ENCODE assay signal across 1 cellular context in the genomic region with DNA sequence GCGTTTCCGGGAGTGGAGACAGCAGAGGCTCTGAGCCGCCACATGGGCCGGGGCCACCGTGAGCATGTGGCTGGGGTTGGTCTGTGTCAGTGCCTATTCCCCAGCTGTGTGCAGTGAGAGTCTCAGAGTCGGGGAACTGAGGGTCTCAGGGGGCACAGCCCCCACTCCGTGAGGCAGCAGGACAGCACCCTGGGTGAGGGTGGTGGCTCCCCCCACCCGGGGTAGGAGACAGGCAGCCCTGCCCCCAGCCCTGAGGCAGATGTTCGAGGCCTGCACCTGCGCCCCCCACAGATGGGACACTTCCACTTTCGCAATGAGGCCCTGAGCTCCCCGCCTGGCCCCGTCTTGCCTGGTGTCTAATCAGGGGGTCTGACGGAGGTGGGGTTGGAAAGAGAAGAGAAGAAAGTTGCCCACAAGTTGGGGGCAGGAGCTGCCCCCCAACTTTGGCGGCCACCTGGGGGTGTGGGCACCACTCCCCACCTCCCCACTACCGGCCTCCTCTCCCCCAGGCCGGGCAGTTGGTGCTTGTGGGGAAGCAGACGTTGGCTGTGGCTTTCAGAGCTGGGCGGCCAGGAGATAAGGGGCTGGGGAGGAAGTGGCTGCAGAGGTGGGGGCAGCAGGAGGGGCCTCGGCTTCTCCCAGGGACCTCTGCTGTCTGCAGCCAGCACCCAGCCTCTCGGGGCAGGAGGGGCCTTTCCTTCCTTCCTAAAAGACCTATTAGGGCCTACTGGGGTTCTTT.
TF ChIP-seq lines count a peak whose summit lies in the region.

No MANE protein-coding gene starts in this region.

TF ChIP-seq in K562, 482 proteins besides CTCF, POLR2A, EP300 and RAD21 (continued from another document and continues in another):
- TF ChIP-seq, protein P1, sequence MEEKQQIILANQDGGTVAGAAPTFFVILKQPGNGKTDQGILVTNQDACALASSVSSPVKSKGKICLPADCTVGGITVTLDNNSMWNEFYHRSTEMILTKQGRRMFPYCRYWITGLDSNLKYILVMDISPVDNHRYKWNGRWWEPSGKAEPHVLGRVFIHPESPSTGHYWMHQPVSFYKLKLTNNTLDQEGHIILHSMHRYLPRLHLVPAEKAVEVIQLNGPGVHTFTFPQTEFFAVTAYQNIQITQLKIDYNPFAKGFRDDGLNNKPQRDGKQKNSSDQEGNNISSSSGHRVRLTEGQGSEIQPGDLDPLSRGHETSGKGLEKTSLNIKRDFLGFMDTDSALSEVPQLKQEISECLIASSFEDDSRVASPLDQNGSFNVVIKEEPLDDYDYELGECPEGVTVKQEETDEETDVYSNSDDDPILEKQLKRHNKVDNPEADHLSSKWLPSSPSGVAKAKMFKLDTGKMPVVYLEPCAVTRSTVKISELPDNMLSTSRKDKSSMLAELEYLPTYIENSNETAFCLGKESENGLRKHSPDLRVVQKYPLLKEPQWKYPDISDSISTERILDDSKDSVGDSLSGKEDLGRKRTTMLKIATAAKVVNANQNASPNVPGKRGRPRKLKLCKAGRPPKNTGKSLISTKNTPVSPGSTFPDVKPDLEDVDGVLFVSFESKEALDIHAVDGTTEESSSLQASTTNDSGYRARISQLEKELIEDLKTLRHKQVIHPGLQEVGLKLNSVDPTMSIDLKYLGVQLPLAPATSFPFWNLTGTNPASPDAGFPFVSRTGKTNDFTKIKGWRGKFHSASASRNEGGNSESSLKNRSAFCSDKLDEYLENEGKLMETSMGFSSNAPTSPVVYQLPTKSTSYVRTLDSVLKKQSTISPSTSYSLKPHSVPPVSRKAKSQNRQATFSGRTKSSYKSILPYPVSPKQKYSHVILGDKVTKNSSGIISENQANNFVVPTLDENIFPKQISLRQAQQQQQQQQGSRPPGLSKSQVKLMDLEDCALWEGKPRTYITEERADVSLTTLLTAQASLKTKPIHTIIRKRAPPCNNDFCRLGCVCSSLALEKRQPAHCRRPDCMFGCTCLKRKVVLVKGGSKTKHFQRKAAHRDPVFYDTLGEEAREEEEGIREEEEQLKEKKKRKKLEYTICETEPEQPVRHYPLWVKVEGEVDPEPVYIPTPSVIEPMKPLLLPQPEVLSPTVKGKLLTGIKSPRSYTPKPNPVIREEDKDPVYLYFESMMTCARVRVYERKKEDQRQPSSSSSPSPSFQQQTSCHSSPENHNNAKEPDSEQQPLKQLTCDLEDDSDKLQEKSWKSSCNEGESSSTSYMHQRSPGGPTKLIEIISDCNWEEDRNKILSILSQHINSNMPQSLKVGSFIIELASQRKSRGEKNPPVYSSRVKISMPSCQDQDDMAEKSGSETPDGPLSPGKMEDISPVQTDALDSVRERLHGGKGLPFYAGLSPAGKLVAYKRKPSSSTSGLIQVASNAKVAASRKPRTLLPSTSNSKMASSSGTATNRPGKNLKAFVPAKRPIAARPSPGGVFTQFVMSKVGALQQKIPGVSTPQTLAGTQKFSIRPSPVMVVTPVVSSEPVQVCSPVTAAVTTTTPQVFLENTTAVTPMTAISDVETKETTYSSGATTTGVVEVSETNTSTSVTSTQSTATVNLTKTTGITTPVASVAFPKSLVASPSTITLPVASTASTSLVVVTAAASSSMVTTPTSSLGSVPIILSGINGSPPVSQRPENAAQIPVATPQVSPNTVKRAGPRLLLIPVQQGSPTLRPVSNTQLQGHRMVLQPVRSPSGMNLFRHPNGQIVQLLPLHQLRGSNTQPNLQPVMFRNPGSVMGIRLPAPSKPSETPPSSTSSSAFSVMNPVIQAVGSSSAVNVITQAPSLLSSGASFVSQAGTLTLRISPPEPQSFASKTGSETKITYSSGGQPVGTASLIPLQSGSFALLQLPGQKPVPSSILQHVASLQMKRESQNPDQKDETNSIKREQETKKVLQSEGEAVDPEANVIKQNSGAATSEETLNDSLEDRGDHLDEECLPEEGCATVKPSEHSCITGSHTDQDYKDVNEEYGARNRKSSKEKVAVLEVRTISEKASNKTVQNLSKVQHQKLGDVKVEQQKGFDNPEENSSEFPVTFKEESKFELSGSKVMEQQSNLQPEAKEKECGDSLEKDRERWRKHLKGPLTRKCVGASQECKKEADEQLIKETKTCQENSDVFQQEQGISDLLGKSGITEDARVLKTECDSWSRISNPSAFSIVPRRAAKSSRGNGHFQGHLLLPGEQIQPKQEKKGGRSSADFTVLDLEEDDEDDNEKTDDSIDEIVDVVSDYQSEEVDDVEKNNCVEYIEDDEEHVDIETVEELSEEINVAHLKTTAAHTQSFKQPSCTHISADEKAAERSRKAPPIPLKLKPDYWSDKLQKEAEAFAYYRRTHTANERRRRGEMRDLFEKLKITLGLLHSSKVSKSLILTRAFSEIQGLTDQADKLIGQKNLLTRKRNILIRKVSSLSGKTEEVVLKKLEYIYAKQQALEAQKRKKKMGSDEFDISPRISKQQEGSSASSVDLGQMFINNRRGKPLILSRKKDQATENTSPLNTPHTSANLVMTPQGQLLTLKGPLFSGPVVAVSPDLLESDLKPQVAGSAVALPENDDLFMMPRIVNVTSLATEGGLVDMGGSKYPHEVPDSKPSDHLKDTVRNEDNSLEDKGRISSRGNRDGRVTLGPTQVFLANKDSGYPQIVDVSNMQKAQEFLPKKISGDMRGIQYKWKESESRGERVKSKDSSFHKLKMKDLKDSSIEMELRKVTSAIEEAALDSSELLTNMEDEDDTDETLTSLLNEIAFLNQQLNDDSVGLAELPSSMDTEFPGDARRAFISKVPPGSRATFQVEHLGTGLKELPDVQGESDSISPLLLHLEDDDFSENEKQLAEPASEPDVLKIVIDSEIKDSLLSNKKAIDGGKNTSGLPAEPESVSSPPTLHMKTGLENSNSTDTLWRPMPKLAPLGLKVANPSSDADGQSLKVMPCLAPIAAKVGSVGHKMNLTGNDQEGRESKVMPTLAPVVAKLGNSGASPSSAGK (IDR thresholded peaks at IDR 0.05) = peak; percentile 95
- TF ChIP-seq EZH2 (IDR thresholded peaks at IDR 0.05; ENCODE audit: borderline replicate concordance, low read depth, low read length) = no peak
- TF ChIP-seq MAZ (CRISPR knock-in tag; conservative IDR thresholded peaks at IDR 0.05 in 1 of 2, IDR thresholded peaks at IDR 0.05 in 1 of 2) = peak; percentile 99
- TF ChIP-seq SMARCC2 (IDR thresholded peaks at IDR 0.05; ENCODE audit: low read depth) = peak; percentile 52; the same call in 1 of the 2 replicates
- peak; percentile 75; the same call in 1 of the 2 replicates for TF ChIP-seq FOXP1 (CRISPR knock-in tag; IDR thresholded peaks at IDR 0.05)
- TF ChIP-seq MYC (IDR thresholded peaks at IDR 0.05; ENCODE audit: low read depth, low read length) = peak; percentile 74
- peak; percentile 85; the same call in 1 of the 2 replicates for TF ChIP-seq MYC (CRISPR knock-in tag; IDR thresholded peaks at IDR 0.05; ENCODE audit: borderline replicate concordance, low read depth)
- peak; percentile 96 for TF ChIP-seq PCBP1 (IDR thresholded peaks at IDR 0.05; ENCODE audit: low read depth, low read length, poor library complexity, severe bottlenecking)
- peak; percentile 62 for TF ChIP-seq ZNF583 (CRISPR knock-in tag; IDR thresholded peaks at IDR 0.05)
- TF ChIP-seq ZC3H4 (CRISPR knock-in tag; IDR thresholded peaks at IDR 0.05; ENCODE audit: borderline replicate concordance) = no peak; the same call in 1 of the 2 replicates
- TF ChIP-seq, protein P2, sequence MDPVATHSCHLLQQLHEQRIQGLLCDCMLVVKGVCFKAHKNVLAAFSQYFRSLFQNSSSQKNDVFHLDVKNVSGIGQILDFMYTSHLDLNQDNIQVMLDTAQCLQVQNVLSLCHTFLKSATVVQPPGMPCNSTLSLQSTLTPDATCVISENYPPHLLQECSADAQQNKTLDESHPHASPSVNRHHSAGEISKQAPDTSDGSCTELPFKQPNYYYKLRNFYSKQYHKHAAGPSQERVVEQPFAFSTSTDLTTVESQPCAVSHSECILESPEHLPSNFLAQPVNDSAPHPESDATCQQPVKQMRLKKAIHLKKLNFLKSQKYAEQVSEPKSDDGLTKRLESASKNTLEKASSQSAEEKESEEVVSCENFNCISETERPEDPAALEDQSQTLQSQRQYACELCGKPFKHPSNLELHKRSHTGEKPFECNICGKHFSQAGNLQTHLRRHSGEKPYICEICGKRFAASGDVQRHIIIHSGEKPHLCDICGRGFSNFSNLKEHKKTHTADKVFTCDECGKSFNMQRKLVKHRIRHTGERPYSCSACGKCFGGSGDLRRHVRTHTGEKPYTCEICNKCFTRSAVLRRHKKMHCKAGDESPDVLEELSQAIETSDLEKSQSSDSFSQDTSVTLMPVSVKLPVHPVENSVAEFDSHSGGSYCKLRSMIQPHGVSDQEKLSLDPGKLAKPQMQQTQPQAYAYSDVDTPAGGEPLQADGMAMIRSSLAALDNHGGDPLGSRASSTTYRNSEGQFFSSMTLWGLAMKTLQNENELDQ (CRISPR knock-in tag; IDR thresholded peaks at IDR 0.05; ENCODE audit: borderline replicate concordance) = peak; percentile 78; the same call in 1 of the 2 replicates
- TF ChIP-seq, protein P3, sequence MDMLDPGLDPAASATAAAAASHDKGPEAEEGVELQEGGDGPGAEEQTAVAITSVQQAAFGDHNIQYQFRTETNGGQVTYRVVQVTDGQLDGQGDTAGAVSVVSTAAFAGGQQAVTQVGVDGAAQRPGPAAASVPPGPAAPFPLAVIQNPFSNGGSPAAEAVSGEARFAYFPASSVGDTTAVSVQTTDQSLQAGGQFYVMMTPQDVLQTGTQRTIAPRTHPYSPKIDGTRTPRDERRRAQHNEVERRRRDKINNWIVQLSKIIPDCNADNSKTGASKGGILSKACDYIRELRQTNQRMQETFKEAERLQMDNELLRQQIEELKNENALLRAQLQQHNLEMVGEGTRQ (CRISPR knock-in tag; IDR thresholded peaks at IDR 0.05) = no peak
- TF ChIP-seq BHLHE40 (IDR thresholded peaks at IDR 0.05; ENCODE audit: low read length) = peak; percentile 44; the same call in 1 of the 2 replicates
- peak; percentile 67 for TF ChIP-seq RBM22 (IDR thresholded peaks at IDR 0.05; ENCODE audit: low read depth, low read length, poor library complexity, severe bottlenecking)
- peak in 1 of 2 experiments; percentile 34; a peak in 1 of 4 replicates for TF ChIP-seq SRF (CRISPR knock-in tag; IDR thresholded peaks at IDR 0.05)
- no peak for TF ChIP-seq HDAC8 (tag; IDR thresholded peaks at IDR 0.05)
- TF ChIP-seq KAT7 (CRISPR knock-in tag; IDR thresholded peaks at IDR 0.05; ENCODE audit: borderline replicate concordance) = 0 out of 2 replicates have a peak, but pooled peaks have one; percentile 57
- peak; percentile 69; the same call in 1 of the 2 replicates for TF ChIP-seq ZNF668 (CRISPR knock-in tag; IDR thresholded peaks at IDR 0.05)
- TF ChIP-seq MTA1 (IDR thresholded peaks at IDR 0.05; ENCODE audit: borderline replicate concordance) = peak; percentile 47; the same call in 1 of the 2 replicates
- no peak for TF ChIP-seq ZNF274 (IDR thresholded peaks at IDR 0.05; ENCODE audit: borderline replicate concordance, low read depth, low read length)
- no peak for TF ChIP-seq KLF10 (CRISPR knock-in tag; IDR thresholded peaks at IDR 0.05)
- peak; percentile 9; the same call in 1 of the 2 replicates for TF ChIP-seq E2F3 (CRISPR knock-in tag; IDR thresholded peaks at IDR 0.05)
- TF ChIP-seq PRPF4 (IDR thresholded peaks at IDR 0.05; ENCODE audit: insufficient read depth, low read depth, low read length, poor library complexity, severe bottlenecking) = no peak
- TF ChIP-seq ARNT (IDR thresholded peaks at IDR 0.05) = peak in 1 of 2 experiments; percentile 67; a peak in 2 of 4 replicates
- TF ChIP-seq POLR2G (IDR thresholded peaks at IDR 0.05; ENCODE audit: low read depth, low read length) = peak; percentile 94
- TF ChIP-seq SMAD1 (IDR thresholded peaks at IDR 0.05; ENCODE audit: low read depth, low read length, partially characterized antibody) = peak; percentile 84
- TF ChIP-seq, protein P4, sequence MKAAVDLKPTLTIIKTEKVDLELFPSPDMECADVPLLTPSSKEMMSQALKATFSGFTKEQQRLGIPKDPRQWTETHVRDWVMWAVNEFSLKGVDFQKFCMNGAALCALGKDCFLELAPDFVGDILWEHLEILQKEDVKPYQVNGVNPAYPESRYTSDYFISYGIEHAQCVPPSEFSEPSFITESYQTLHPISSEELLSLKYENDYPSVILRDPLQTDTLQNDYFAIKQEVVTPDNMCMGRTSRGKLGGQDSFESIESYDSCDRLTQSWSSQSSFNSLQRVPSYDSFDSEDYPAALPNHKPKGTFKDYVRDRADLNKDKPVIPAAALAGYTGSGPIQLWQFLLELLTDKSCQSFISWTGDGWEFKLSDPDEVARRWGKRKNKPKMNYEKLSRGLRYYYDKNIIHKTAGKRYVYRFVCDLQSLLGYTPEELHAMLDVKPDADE (conservative IDR thresholded peaks at IDR 0.05; ENCODE audit: control insufficient read depth, low read depth, low read length) = peak; percentile 98
- TF ChIP-seq EGR1 (conservative IDR thresholded peaks at IDR 0.05) = peak; percentile 40
- TF ChIP-seq FOXA3 (CRISPR knock-in tag; conservative IDR thresholded peaks at IDR 0.05 in 1 of 2, IDR thresholded peaks at IDR 0.05 in 1 of 2) = peak in 1 of 2 experiments; percentile 76; a peak in 1 of 4 replicates
- peak; percentile 99 for TF ChIP-seq HMGN3 (IDR thresholded peaks at IDR 0.05; ENCODE audit: borderline replicate concordance, extremely low read depth, insufficient read length, low read depth, low read length)
- no peak for TF ChIP-seq ZNF146 (CRISPR knock-in tag; IDR thresholded peaks at IDR 0.05; ENCODE audit: unreplicated experiment)
- TF ChIP-seq, protein P5, sequence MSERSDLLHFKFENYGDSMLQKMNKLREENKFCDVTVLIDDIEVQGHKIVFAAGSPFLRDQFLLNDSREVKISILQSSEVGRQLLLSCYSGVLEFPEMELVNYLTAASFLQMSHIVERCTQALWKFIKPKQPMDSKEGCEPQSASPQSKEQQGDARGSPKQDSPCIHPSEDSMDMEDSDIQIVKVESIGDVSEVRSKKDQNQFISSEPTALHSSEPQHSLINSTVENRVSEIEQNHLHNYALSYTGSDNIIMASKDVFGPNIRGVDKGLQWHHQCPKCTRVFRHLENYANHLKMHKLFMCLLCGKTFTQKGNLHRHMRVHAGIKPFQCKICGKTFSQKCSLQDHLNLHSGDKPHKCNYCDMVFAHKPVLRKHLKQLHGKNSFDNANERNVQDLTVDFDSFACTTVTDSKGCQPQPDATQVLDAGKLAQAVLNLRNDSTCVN (CRISPR knock-in tag; IDR thresholded peaks at IDR 0.05) = no peak
- peak; percentile 70; the same call in 1 of the 2 replicates for TF ChIP-seq SMARCA5 (IDR thresholded peaks at IDR 0.05)
- TF ChIP-seq SIN3A (IDR thresholded peaks at IDR 0.05; ENCODE audit: borderline replicate concordance in 2 of 2, control insufficient read depth in 1 of 2, low read depth in 2 of 2, low read length in 2 of 2) = 0 out of 4 replicates have a peak, but pooled peaks of 1 of the 2 experiments have one; percentile 4
